ENCODE assay signal across 9 cellular contexts in the genomic region with DNA sequence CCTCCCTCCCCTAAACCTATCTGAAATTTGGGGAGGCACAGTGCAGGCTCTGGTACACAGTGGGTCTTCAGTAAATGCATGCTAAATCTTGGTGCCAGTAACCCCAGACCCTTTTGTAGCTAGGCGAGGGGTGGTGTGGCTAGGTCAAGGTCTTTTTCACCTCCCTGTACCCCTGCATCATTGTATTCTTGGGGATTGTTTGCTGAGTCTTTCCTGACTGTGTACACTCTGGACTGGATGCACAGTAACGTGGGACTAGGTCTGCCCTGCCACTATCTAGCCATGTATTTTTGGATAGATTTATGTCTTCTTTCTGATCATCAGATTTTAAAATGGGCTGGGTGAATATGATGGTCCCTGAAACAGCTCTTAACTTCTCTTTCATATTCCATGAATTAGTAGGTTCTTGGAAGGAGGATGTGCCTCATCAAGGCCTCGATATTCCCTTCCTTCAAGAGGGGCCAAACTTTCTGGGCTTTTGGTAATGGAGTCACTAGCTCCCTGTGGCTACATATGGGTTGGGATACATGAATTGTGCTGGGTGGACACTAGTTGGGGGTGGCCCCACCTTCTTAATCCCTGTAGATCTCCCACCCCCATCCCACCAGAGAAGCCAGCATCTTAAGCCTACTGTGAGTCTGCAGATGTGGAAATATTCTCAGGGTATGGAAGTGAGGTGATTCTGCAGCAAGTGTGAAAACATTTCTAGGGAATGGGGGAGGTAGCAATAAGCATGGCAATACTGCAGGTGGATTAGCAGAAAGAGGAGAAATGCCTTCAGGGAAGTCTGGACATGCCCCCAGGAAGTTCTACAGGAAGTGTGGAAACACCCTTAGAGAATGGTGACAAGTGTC. TPM values are rescaled to one million over a fixed set of nuclear protein-coding genes. Genes with fewer than 3 reads are reported as not detected.
DNase-seq lines count a peak whose midpoint lies in the region; ATAC-seq and TF ChIP-seq lines count a peak whose summit lies in the region.
"Had no signal": no experiment of that assay in that cellular context is flagged by ENCODE, and none has a peak within 500 bp of the region (broad histone marks: within the 10 kb centered on the region; RNA-seq: fewer than 3 reads in every experiment).

No MANE protein-coding gene starts in this region.

- peaks cover 6 to 11% of the 10 kb centered on the region in 2 donors for H3K4me1 ChIP-seq in naive thymus-derived CD4-positive, alpha-beta T cell (ENCODE audit: control insufficient read depth in 2 of 2, insufficient read depth in 2 of 2, low read length in 2 of 2)
- H3K4me1 ChIP-seq in transverse colon, result peaks cover 23 to 56% (median 46%) of the 10 kb centered on the region in 4 donors

- H3K27me3 ChIP-seq in dorsolateral prefrontal cortex (no peaks in the 10 kb centered on the region), transverse colon (no peaks in the 10 kb centered on the region)
- no peaks in the 10 kb centered on the region for H3K27me3 ChIP-seq in naive thymus-derived CD4-positive, alpha-beta T cell (ENCODE audit: control insufficient read depth in 2 of 2, insufficient read depth in 2 of 2, low read length in 2 of 2)

- H3K9me3 Mint-ChIP-seq in activated naive CD8-positive, alpha-beta T cell (ENCODE audit: low read depth), result no peaks in the 10 kb centered on the region
- no peaks in the 10 kb centered on the region for H3K9me3 Mint-ChIP-seq in activated naive CD8-positive, alpha-beta T cell treated with anti-CD3 and anti-CD28 coated beads for 36 hours
- H3K9me3 Mint-ChIP-seq in naive thymus-derived CD4-positive, alpha-beta T cell, result peaks cover 0 to 8% (median 0%) of the 10 kb centered on the region in 11 donors
- H3K9me3 Mint-ChIP-seq in activated naive CD4-positive, alpha-beta T cell treated with anti-CD3 and anti-CD28 coated beads for 36 hours, result no peaks in the 10 kb centered on the region
- H3K9me3 Mint-ChIP-seq: activated T-cell treated with anti-CD3 and anti-CD28 coated beads, Interleukin-2, amount 50 U/mL, for 4 hours had no signal

- H3K9me3 ChIP-seq in naive thymus-derived CD4-positive, alpha-beta T cell (ENCODE audit: control insufficient read depth in 2 of 3, low read length in 3 of 3), result no peaks in the 10 kb centered on the region
- no peaks in the 10 kb centered on the region for H3K9me3 ChIP-seq in transverse colon

- intact Hi-C loops in dorsolateral prefrontal cortex (cut with DNase I), result loop anchor here (5.0 to 10.0 kb wide), 4 partner anchors 61 to 394 kb away; a partner anchor contains a TSS
- intact Hi-C loops in naive thymus-derived CD4-positive, alpha-beta T cell (cut with micrococcal nuclease), result loop anchor here (5.0 to 10.0 kb wide), 4 partner anchors 119 to 711 kb away; a partner anchor contains a TSS
- intact Hi-C loops in transverse colon (cut with DNase I; ENCODE audit: low total_unique reads), result no loop called here
- intact Hi-C loops in activated naive CD4-positive, alpha-beta T cell treated with anti-CD3 and anti-CD28 coated beads for 36 hours (cut with micrococcal nuclease), result no loop called here

- in situ Hi-C loops in transverse colon (cut with MboI; ENCODE audit: low pct_ligation_motif_present in 1 of 4, low pct_unique_long_range_greater_than_20kb in 1 of 4, low sequenced_read_pairs in 3 of 4), result loop anchor here in 3 of 4 donors (25.0 kb wide), 2 partner anchors 144 to 394 kb away; a partner anchor contains a TSS

- TF ChIP-seq POLR2A in transverse colon (IDR thresholded peaks at IDR 0.05), result no peak

- POLR2A ChIA-PET in naive thymus-derived CD4-positive, alpha-beta T cell (lab: Charles Lee), result interaction anchor here (0.6 kb wide), 1 partner anchor 168 kb away, joined by 4 read pairs; no protein-coding TSS in a partner anchor

- no peak for DNase-seq in activated naive CD8-positive, alpha-beta T cell treated with anti-CD3 and anti-CD28 coated beads for 36 hours
- DNase-seq in dorsolateral prefrontal cortex (no peak), transverse colon (no peak), HuH-7 (ENCODE audit: low spot score) (no peak), SIG-M5 (lab: John Stamatoyannopoulos, UW) (no peak)
- DNase-seq in naive thymus-derived CD4-positive, alpha-beta T cell, result no peak
- DNase-seq in activated naive CD4-positive, alpha-beta T cell treated with anti-CD3 and anti-CD28 coated beads for 36 hours, result no peak
- DNase-seq: activated T-cell treated with anti-CD3 and anti-CD28 coated beads, Interleukin-2, amount 50 U/mL, for 4 hours had no signal

- no peak for TF ChIP-seq EP300 in transverse colon (IDR thresholded peaks at IDR 0.05; ENCODE audit: low read depth)

- no peaks in the 10 kb centered on the region for H3K36me3 Mint-ChIP-seq in activated naive CD8-positive, alpha-beta T cell
- no peaks in the 10 kb centered on the region for H3K36me3 Mint-ChIP-seq in activated naive CD8-positive, alpha-beta T cell treated with anti-CD3 and anti-CD28 coated beads for 36 hours
- peaks cover 0 to 1% (median 0%) of the 10 kb centered on the region in 5 donors for H3K36me3 Mint-ChIP-seq in naive thymus-derived CD4-positive, alpha-beta T cell
- H3K36me3 Mint-ChIP-seq in activated naive CD4-positive, alpha-beta T cell treated with anti-CD3 and anti-CD28 coated beads for 36 hours (ENCODE audit: low read depth), result no peaks in the 10 kb centered on the region

- no peaks in the 10 kb centered on the region for H3K36me3 ChIP-seq in naive thymus-derived CD4-positive, alpha-beta T cell (ENCODE audit: control insufficient read depth in 2 of 3, insufficient read depth in 3 of 3, low read length in 3 of 3)
- no peaks in the 10 kb centered on the region for H3K36me3 ChIP-seq in transverse colon

- peak overlapping the region in 29 of 59 donors; percentile 67 to 95 (median 88) for H3K4me3 ChIP-seq in dorsolateral prefrontal cortex
- H3K4me3 ChIP-seq in naive thymus-derived CD4-positive, alpha-beta T cell (ENCODE audit: low read length), result no peak overlapping the region
- H3K4me3 ChIP-seq in transverse colon, result no peak overlapping the region

- H3K27me3 Mint-ChIP-seq in activated naive CD8-positive, alpha-beta T cell, result peaks cover 4% of the 10 kb centered on the region
- H3K27me3 Mint-ChIP-seq in activated naive CD8-positive, alpha-beta T cell treated with anti-CD3 and anti-CD28 coated beads for 36 hours, result peaks cover 9% of the 10 kb centered on the region
- H3K27me3 Mint-ChIP-seq in naive thymus-derived CD4-positive, alpha-beta T cell, result peaks cover 0 to 33% (median 6%) of the 10 kb centered on the region in 5 donors
- H3K27me3 Mint-ChIP-seq in activated naive CD4-positive, alpha-beta T cell treated with anti-CD3 and anti-CD28 coated beads for 36 hours (ENCODE audit: low read depth), result peaks cover 6% of the 10 kb centered on the region

- no peak for ATAC-seq in naive thymus-derived CD4-positive, alpha-beta T cell
- ATAC-seq: activated T-cell treated with anti-CD3 and anti-CD28 coated beads, Interleukin-2, amount 50 U/mL, for 4 hours had no signal

- TF ChIP-seq CTCF in dorsolateral prefrontal cortex (IDR thresholded peaks at IDR 0.05 in 54 of 56, conservative IDR thresholded peaks at IDR 0.05 in 2 of 56; ENCODE audit: low read depth in 1 of 56, partially characterized antibody in 56 of 56) (no peak), transverse colon (IDR thresholded peaks at IDR 0.05) (no peak)

- peak overlapping the region; percentile 44 for H3K4me3 Mint-ChIP-seq in activated naive CD8-positive, alpha-beta T cell
- no peak overlapping the region for H3K4me3 Mint-ChIP-seq in activated naive CD8-positive, alpha-beta T cell treated with anti-CD3 and anti-CD28 coated beads for 36 hours
- peak overlapping the region in 7 of 10 donors; percentile 3 to 95 (median 31) for H3K4me3 Mint-ChIP-seq in naive thymus-derived CD4-positive, alpha-beta T cell
- H3K4me3 Mint-ChIP-seq in activated naive CD4-positive, alpha-beta T cell treated with anti-CD3 and anti-CD28 coated beads for 36 hours, result no peak overlapping the region

- H3K27ac Mint-ChIP-seq in activated naive CD8-positive, alpha-beta T cell, result peak overlapping the region; percentile 12
- H3K27ac Mint-ChIP-seq in activated naive CD8-positive, alpha-beta T cell treated with anti-CD3 and anti-CD28 coated beads for 36 hours, result no peak overlapping the region
- H3K27ac Mint-ChIP-seq in naive thymus-derived CD4-positive, alpha-beta T cell, result peak overlapping the region in 8 of 9 donors; percentile 31 to 100 (median 96)
- H3K27ac Mint-ChIP-seq in activated naive CD4-positive, alpha-beta T cell treated with anti-CD3 and anti-CD28 coated beads for 36 hours, result no peak overlapping the region

- H3K27ac ChIP-seq in dorsolateral prefrontal cortex, result peak overlapping the region in 47 of 59 donors; percentile 81 to 100 (median 98)
- no peak overlapping the region for H3K27ac ChIP-seq in naive thymus-derived CD4-positive, alpha-beta T cell (ENCODE audit: low read depth, low read length)
- H3K27ac ChIP-seq in transverse colon, result peak overlapping the region; percentile 98 to 100 (median 100)

- peaks cover 25% of the 10 kb centered on the region for H3K4me1 Mint-ChIP-seq in activated naive CD8-positive, alpha-beta T cell (ENCODE audit: low read depth)
- peaks cover 23% of the 10 kb centered on the region for H3K4me1 Mint-ChIP-seq in activated naive CD8-positive, alpha-beta T cell treated with anti-CD3 and anti-CD28 coated beads for 36 hours
- peaks cover 23 to 46% (median 33%) of the 10 kb centered on the region in 7 donors for H3K4me1 Mint-ChIP-seq in naive thymus-derived CD4-positive, alpha-beta T cell
- H3K4me1 Mint-ChIP-seq in activated naive CD4-positive, alpha-beta T cell treated with anti-CD3 and anti-CD28 coated beads for 36 hours (ENCODE audit: low read depth), result peaks cover 17% of the 10 kb centered on the region

- CTCF ChIA-PET in naive thymus-derived CD4-positive, alpha-beta T cell (lab: Charles Lee), result interaction anchor here (0.9 to 3.5 kb wide), 4 partner anchors 17 to 394 kb away, joined by 3 to 32 read pairs (median 10); no protein-coding TSS in a partner anchor
- CTCF ChIA-PET in activated naive CD4-positive, alpha-beta T cell treated with anti-CD3 and anti-CD28 coated beads for 36 hours (lab: Charles Lee), result interaction anchor here (3.9 to 7.9 kb wide), 3 partner anchors 143 to 394 kb away, joined by 17 to 52 read pairs (median 49); no protein-coding TSS in a partner anchor

- WGBS in transverse colon (ENCODE audit: low coverage in 1 of 2), 2 donors, result 40 to 76% methylated on average over 1 to 3 of the region's 3 CpGs

RNA-seq across cellular contexts. Expression of a gene that starts 2.1 kb away (rescaled TPM):
- total RNA-seq in activated naive CD8-positive, alpha-beta T cell treated with anti-CD3 and anti-CD28 coated beads for 36 hours, result 1 to 10 TPM; 2.6 to 2.9 TPM
- total RNA-seq in dorsolateral prefrontal cortex (100 to 1,000 TPM in 68 of 120 experiments, 10 to 100 TPM in 52; 27.3 to 337 (median 106) TPM), transverse colon (10 to 100 TPM; 12.9 to 80.8 (median 57.9) TPM)
- 10 to 100 TPM in 2 of 5 experiments, 1 to 10 TPM in 3; 1.2 to 41.4 (median 1.5) TPM for total RNA-seq in naive thymus-derived CD4-positive, alpha-beta T cell
- polyA plus RNA-seq in naive thymus-derived CD4-positive, alpha-beta T cell, result under 1 TPM; 0.04 to 0.44 TPM
- 1 to 10 TPM; 1.9 TPM for total RNA-seq in activated naive CD4-positive, alpha-beta T cell treated with anti-CD3 and anti-CD28 coated beads for 36 hours

RNA-seq across cellular contexts. Expression of a gene that starts 29.4 kb away (rescaled TPM):
- 10 to 100 TPM; 18.7 to 19.3 TPM for total RNA-seq in activated naive CD8-positive, alpha-beta T cell treated with anti-CD3 and anti-CD28 coated beads for 36 hours
- total RNA-seq in dorsolateral prefrontal cortex, result 10 to 100 TPM; 15.5 to 38.4 (median 22.8) TPM
- total RNA-seq in naive thymus-derived CD4-positive, alpha-beta T cell, result 10 to 100 TPM in 4 of 5 experiments, 1 to 10 TPM in 1; 8.6 to 21.3 (median 16.1) TPM
- 10 to 100 TPM; 27.9 to 34.5 TPM for polyA plus RNA-seq in naive thymus-derived CD4-positive, alpha-beta T cell
- 10 to 100 TPM in 3 of 4 donors, 1 to 10 TPM in 1; 4.1 to 28.7 (median 16.8) TPM for total RNA-seq in transverse colon
- total RNA-seq in activated naive CD4-positive, alpha-beta T cell treated with anti-CD3 and anti-CD28 coated beads for 36 hours, result 10 to 100 TPM; 18.8 to 18.9 TPM

Comparison
In these comparisons a context has a peak if more than half of its experiments do, and no peak if none do; other contexts are left out.
1. H3K27ac Mint-ChIP-seq: peak in activated naive CD8-positive, alpha-beta T cell (single experiment) and naive thymus-derived CD4-positive, alpha-beta T cell (8 of 9); none in activated naive CD8-positive, alpha-beta T cell treated with anti-CD3 and anti-CD28 coated beads for 36 hours (single experiment) and activated naive CD4-positive, alpha-beta T cell treated with anti-CD3 and anti-CD28 coated beads for 36 hours (single experiment).
2. H3K4me3 Mint-ChIP-seq: peak in activated naive CD8-positive, alpha-beta T cell (single experiment) and naive thymus-derived CD4-positive, alpha-beta T cell (7 of 10); none in activated naive CD8-positive, alpha-beta T cell treated with anti-CD3 and anti-CD28 coated beads for 36 hours (single experiment) and activated naive CD4-positive, alpha-beta T cell treated with anti-CD3 and anti-CD28 coated beads for 36 hours (single experiment).
3. intact Hi-C loops: an anchor here in dorsolateral prefrontal cortex (5.0 to 10.0 kb wide) and naive thymus-derived CD4-positive, alpha-beta T cell (5.0 to 10.0 kb wide); none called in transverse colon and activated naive CD4-positive, alpha-beta T cell treated with anti-CD3 and anti-CD28 coated beads for 36 hours.